In genomic region chr10:10055656-10056445, GRCh38 we compare ENCODE assay signal across 28 cellular contexts.
"Had no signal": no experiment of that assay in that cellular context is flagged by ENCODE, and none has a peak within 500 bp of the region (broad histone marks: within the 10 kb centered on the region; RNA-seq: fewer than 3 reads in every experiment).

No MANE protein-coding gene starts in this region.

- H3K9ac ChIP-seq: parathyroid adenoma had no signal

- ATAC-seq: activated CD4-positive, CD25-positive, alpha-beta regulatory T cell treated with anti-CD3 and anti-CD28 coated beads, Interleukin-2, amount 50 U/mL, for 24 hours; esophagus mucosa; gastrocnemius medialis; naive thymus-derived CD4-positive, alpha-beta T cell; psoas muscle had no signal

- H3K27ac ChIP-seq: adrenal gland, ascending aorta, gastrocnemius medialis, parathyroid adenoma, psoas muscle, sigmoid colon, testis, transverse colon, WERI-Rb-1 had no signal

- DNase-seq: activated CD4-positive, alpha-beta memory T cell treated with anti-CD3 and anti-CD28 coated beads for 36 hours; activated CD4-positive, alpha-beta T cell treated with anti-CD3 and anti-CD28 coated beads, Interleukin-2, amount 10 ng/mL, durations not matched to agents 24 days and 14 days; activated CD8-positive, alpha-beta memory T cell treated with anti-CD3 and anti-CD28 coated beads, Interleukin-2, amount 50 U/mL, for 4 hours; activated effector memory CD4-positive, alpha-beta T cell treated with anti-CD3 and anti-CD28 coated beads, Interleukin-2, amount 50 U/mL, for 16 hours; activated naive CD4-positive, alpha-beta T cell treated with anti-CD3 and anti-CD28 coated beads for 36 hours; activated naive CD8-positive, alpha-beta T cell treated with anti-CD3 and anti-CD28 coated beads for 36 hours; activated T-cell treated with anti-CD3 and anti-CD28 coated beads, Interleukin-2, amount 50 U/mL, for 1 hour; adrenal gland; caudate nucleus; endodermal cell; gastrocnemius medialis; hippocampal formation; immature natural killer cell; midbrain; naive thymus-derived CD4-positive, alpha-beta T cell; psoas muscle; sigmoid colon; stimulated activated CD4-positive, alpha-beta T cell treated with anti-CD3 and anti-CD28 coated beads, Interleukin-15, amount 100 ng/mL, for 24 hours; stimulated activated CD4-positive, alpha-beta T cell treated with anti-CD3 and anti-CD28 coated beads, Interleukin-2, amount 100 ng/mL, for 24 hours; stimulated activated naive CD4-positive, alpha-beta T cell; T1000; testis; transverse colon; WERI-Rb-1 had no signal

- H3K36me3 ChIP-seq: adrenal gland, ascending aorta, gastrocnemius medialis, sigmoid colon, transverse colon, WERI-Rb-1 had no signal

- H3K79me2 ChIP-seq: parathyroid adenoma had no signal

- H3K9me3 ChIP-seq: adrenal gland, ascending aorta, gastrocnemius medialis, psoas muscle, sigmoid colon, testis, transverse colon had no signal

- H3K27me3 ChIP-seq: adrenal gland, ascending aorta, gastrocnemius medialis, sigmoid colon, testis, transverse colon had no signal

- H3K4me1 ChIP-seq: adrenal gland, ascending aorta, gastrocnemius medialis, parathyroid adenoma, psoas muscle, sigmoid colon, testis, transverse colon had no signal

- H2AFZ ChIP-seq: parathyroid adenoma had no signal

- H3K4me3 ChIP-seq: adrenal gland, ascending aorta, gastrocnemius medialis, psoas muscle, sigmoid colon, testis, transverse colon had no signal
